In the genomic region with DNA sequence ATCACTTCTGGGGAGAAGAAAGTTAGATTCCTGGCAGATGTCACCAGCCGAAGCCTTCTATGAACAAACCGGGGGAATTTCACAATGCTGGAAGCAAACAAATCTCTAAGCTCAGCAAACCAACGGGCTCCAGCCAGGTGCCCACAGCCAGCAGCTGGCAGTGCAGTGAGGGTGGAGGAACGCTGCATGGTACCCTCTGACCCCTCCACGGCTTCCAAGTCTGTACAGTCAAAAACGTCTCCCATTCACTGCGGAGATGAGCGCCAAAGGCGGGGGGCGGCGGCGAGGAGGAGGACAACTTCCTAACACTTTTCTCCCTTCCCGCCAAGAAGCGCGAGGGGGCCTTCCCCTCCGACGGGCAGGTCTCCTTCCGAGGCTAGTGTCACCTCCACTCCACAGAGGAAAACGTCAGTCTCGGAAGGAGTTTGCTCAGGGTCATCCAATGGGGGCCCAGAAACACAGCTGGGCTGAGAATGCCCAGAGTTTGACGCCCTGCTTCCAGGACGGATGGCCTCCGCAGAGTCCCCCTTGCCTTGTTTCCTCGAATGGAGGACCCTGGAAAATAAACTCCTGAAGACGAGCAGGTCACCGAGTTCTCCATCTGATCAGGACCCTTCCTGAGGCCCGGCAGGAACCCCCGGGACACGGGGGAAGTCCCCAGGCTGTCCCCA, we compare ENCODE assay signal across 6 cellular contexts. TPM values are rescaled to one million over a fixed set of nuclear protein-coding genes. Genes with fewer than 3 reads are reported as not detected.
A peak's percentile ranks its signal among the peaks of the same experiment; 100 is the strongest.
DNase-seq lines count a peak whose midpoint lies in the region; ATAC-seq and TF ChIP-seq lines count a peak whose summit lies in the region.

No MANE protein-coding gene starts in this region.

- H3K4me3 Mint-ChIP-seq in T-helper 1 cell treated with Interleukin-12 subunit alpha and Interleukin-12 subunit beta and Interleukin-4 antibody, amounts not matched to agents 30 μg/mL and 1 μg/mL, for 36 hours: peak overlapping the region; percentile 84
- peak overlapping the region; percentile 89 for H3K4me3 Mint-ChIP-seq in type B pancreatic cell

- 7% methylated on average over 27 of the region's 29 CpGs for WGBS in hepatocyte (ENCODE audit: low lambda C conversion rate, missing lambda C conversion rate)

- H3K36me3 Mint-ChIP-seq in T-helper 1 cell treated with Interleukin-12 subunit alpha and Interleukin-12 subunit beta and Interleukin-4 antibody, amounts not matched to agents 30 μg/mL and 1 μg/mL, for 36 hours (ENCODE audit: low read depth): peaks cover 11% of the 10 kb centered on the region
- no peaks in the 10 kb centered on the region for H3K36me3 Mint-ChIP-seq in type B pancreatic cell

- no peak for DNase-seq in HFF-Myc (ENCODE audit: extremely low read depth, low read depth)
- no peak for DNase-seq in hepatocyte (ENCODE audit: low spot score)
- DNase-seq in type B pancreatic cell (ENCODE audit: extremely low spot score, unreplicated experiment): no peak
- no peak for DNase-seq in HPDE6-E6E7 (ENCODE audit: extremely low spot score)

- peak overlapping the region; percentile 83 for H3K27ac Mint-ChIP-seq in T-helper 1 cell treated with Interleukin-12 subunit alpha and Interleukin-12 subunit beta and Interleukin-4 antibody, amounts not matched to agents 30 μg/mL and 1 μg/mL, for 36 hours
- peak overlapping the region; percentile 90 for H3K27ac Mint-ChIP-seq in type B pancreatic cell

- peaks cover 30% of the 10 kb centered on the region for H3K4me1 ChIP-seq in hepatocyte (ENCODE audit: insufficient read depth)

- no peaks in the 10 kb centered on the region for H3K36me3 ChIP-seq in hepatocyte (replicated peaks; ENCODE audit: insufficient read depth, low read depth)

- peaks cover 51% of the 10 kb centered on the region for H4K20me1 ChIP-seq in hepatocyte (ENCODE audit: insufficient read depth, poor library complexity, severe bottlenecking)

- H3K27me3 Mint-ChIP-seq in T-helper 1 cell treated with Interleukin-12 subunit alpha and Interleukin-12 subunit beta and Interleukin-4 antibody, amounts not matched to agents 30 μg/mL and 1 μg/mL, for 36 hours (ENCODE audit: low read depth): no peaks in the 10 kb centered on the region
- H3K27me3 Mint-ChIP-seq in type B pancreatic cell: no peaks in the 10 kb centered on the region

- TF ChIP-seq CTCF in HFF-Myc (IDR thresholded peaks at IDR 0.05; ENCODE audit: low read depth, low read length, missing control alignments) (no peak), hepatocyte (IDR thresholded peaks at IDR 0.05; ENCODE audit: poor library complexity) (no peak), type B pancreatic cell (conservative IDR thresholded peaks at IDR 0.05) (no peak)

- peak overlapping the region; percentile 99 for H3K27ac ChIP-seq in hepatocyte

- no peaks in the 10 kb centered on the region for H3K9me3 ChIP-seq in hepatocyte (ENCODE audit: low read depth)

- no peaks in the 10 kb centered on the region for H3K9me2 ChIP-seq in hepatocyte (replicated peaks; ENCODE audit: insufficient read depth)

- H3K79me2 ChIP-seq in hepatocyte: peaks cover 60% of the 10 kb centered on the region

- no peak for ATAC-seq in HG03521 (IDR thresholded peaks at IDR 0.05; ENCODE audit: unreplicated experiment)

- H3K4me3 ChIP-seq in HFF-Myc (replicated peaks; ENCODE audit: low read depth, low read length) (peak overlapping the region; percentile 69), hepatocyte (peak overlapping the region; percentile 93)

- peaks cover 26% of the 10 kb centered on the region for H3K4me1 Mint-ChIP-seq in T-helper 1 cell treated with Interleukin-12 subunit alpha and Interleukin-12 subunit beta and Interleukin-4 antibody, amounts not matched to agents 30 μg/mL and 1 μg/mL, for 36 hours (ENCODE audit: low read depth)
- peaks cover 15% of the 10 kb centered on the region for H3K4me1 Mint-ChIP-seq in type B pancreatic cell (ENCODE audit: unreplicated experiment)

- peak overlapping the region; percentile 86 for H3K4me2 ChIP-seq in hepatocyte

- H2AFZ ChIP-seq in hepatocyte: no peak overlapping the region

- H3K27me3 ChIP-seq in hepatocyte: no peaks in the 10 kb centered on the region

- no peaks in the 10 kb centered on the region for H3K9me3 Mint-ChIP-seq in T-helper 1 cell treated with Interleukin-12 subunit alpha and Interleukin-12 subunit beta and Interleukin-4 antibody, amounts not matched to agents 30 μg/mL and 1 μg/mL, for 36 hours
- H3K9me3 Mint-ChIP-seq in type B pancreatic cell: no peaks in the 10 kb centered on the region

RNA-seq across cellular contexts. Expression of gene ZNF598, which starts 0.9 kb away (rescaled TPM):
- 22.8 and 42.6 TPM in 2 replicates for total RNA-seq in hepatocyte
- 29.5 and 36.8 TPM in 2 replicates for polyA plus RNA-seq in hepatocyte
- 43.9 and 46.1 TPM in 2 replicates for total RNA-seq in type B pancreatic cell (ENCODE audit: low replicate concordance)

RNA-seq across cellular contexts. Expression of gene NPW, which starts 10.8 kb away (rescaled TPM):
- 2.7 and 4.1 TPM in 2 replicates for total RNA-seq in hepatocyte
- polyA plus RNA-seq in hepatocyte: 45.2 and 57.6 TPM in 2 replicates
- 3.9 and 4.7 TPM in 2 replicates for total RNA-seq in type B pancreatic cell (ENCODE audit: low replicate concordance)

RNA-seq across cellular contexts. Expression of gene NHERF2, which starts 17.9 kb away (rescaled TPM):
- total RNA-seq in hepatocyte: 25.9 and 29.6 TPM in 2 replicates
- polyA plus RNA-seq in hepatocyte: 37.7 and 43.8 TPM in 2 replicates
- total RNA-seq in type B pancreatic cell (ENCODE audit: low replicate concordance): 23.3 and 23.4 TPM in 2 replicates

RNA-seq across cellular contexts. Expression of gene SYNGR3, which starts 19.0 kb away (rescaled TPM):
- total RNA-seq in hepatocyte (1.4 and 2.2 TPM in 2 replicates), type B pancreatic cell (ENCODE audit: low replicate concordance) (2.4 and 2.5 TPM in 2 replicates)
- 1.5 and 2.5 TPM in 2 replicates for polyA plus RNA-seq in hepatocyte

RNA-seq across cellular contexts. Expression of gene GFER, which starts 24.8 kb away (rescaled TPM):
- total RNA-seq in hepatocyte (34.0 and 34.9 TPM in 2 replicates), type B pancreatic cell (ENCODE audit: low replicate concordance) (25.3 and 31.6 TPM in 2 replicates)
- polyA plus RNA-seq in hepatocyte: 44.0 and 56.8 TPM in 2 replicates
